In the genomic region with DNA sequence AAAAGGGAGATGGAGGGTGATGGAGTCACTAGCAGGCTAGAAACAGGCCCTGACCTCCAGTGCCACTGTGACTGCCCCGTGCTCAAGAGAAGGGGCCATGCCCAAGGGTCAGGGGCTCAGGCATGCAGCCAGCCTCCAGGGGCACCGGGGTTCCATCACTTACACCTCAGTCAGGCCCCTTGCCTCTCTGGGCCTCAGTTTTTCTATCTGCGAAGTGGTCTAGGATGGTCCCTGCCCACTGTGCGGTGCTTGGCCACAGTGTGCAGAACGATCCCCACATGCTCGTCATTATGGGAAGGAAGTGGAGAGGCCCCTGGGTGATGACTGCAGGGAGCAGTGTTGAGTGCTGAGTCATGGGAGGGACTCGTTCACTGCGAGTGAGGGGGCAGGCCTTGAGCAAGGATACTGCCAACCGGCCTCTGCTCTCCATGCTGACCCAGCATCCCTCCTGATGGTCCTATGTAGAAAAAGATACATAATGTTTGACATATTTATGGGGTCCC, we compare ENCODE assay signal across 9 cellular contexts. TPM values are rescaled to one million over a fixed set of nuclear protein-coding genes. Genes with fewer than 3 reads are reported as not detected.
DNase-seq lines count a peak whose midpoint lies in the region; ATAC-seq and TF ChIP-seq lines count a peak whose summit lies in the region.
"Had no signal": no experiment of that assay in that cellular context is flagged by ENCODE, and none has a peak within 500 bp of the region (broad histone marks: within the 10 kb centered on the region; RNA-seq: fewer than 3 reads in every experiment).

No MANE protein-coding gene starts in this region.

- no peak for ATAC-seq in HG02678 (IDR thresholded peaks at IDR 0.05; ENCODE audit: unreplicated experiment)
- ATAC-seq in HG02840 (IDR thresholded peaks at IDR 0.05; ENCODE audit: low FRiP score, unreplicated experiment), result no peak

- H3K36me3 Mint-ChIP-seq in glutamatergic neuron (ENCODE audit: unreplicated experiment), result no peaks in the 10 kb centered on the region

- TF ChIP-seq CTCF in fibroblast of lung (conservative IDR thresholded peaks at IDR 0.05 in 1 of 2, IDR thresholded peaks at IDR 0.05 in 1 of 2; ENCODE audit: low read depth in 1 of 2, low read length in 2 of 2) (peak; percentile 13 to 18), glutamatergic neuron (IDR thresholded peaks at IDR 0.05; ENCODE audit: partially characterized antibody, unreplicated experiment) (no peak)

- no peak overlapping the region for H3K4me3 ChIP-seq in fibroblast of lung (replicated peaks in 1 of 4; ENCODE audit: control extremely low read depth in 1 of 4, insufficient read depth in 1 of 4, low read depth in 3 of 4, low read length in 4 of 4)

- H3K4me1 Mint-ChIP-seq in glutamatergic neuron (ENCODE audit: low read depth, unreplicated experiment), result peaks cover 2% of the 10 kb centered on the region

- H3K4me3 Mint-ChIP-seq in glutamatergic neuron (ENCODE audit: unreplicated experiment), result no peak overlapping the region
- H3K4me3 Mint-ChIP-seq: B cell had no signal

- no peaks in the 10 kb centered on the region for H3K9me3 ChIP-seq in fibroblast of lung (ENCODE audit: control insufficient read depth, insufficient read depth, low read depth, low read length)

- no peaks in the 10 kb centered on the region for H3K27me3 ChIP-seq in fibroblast of lung (ENCODE audit: control insufficient read depth, insufficient read depth, low read length)

- no peak overlapping the region for H3K9ac ChIP-seq in fibroblast of lung (ENCODE audit: insufficient read depth, low read length)

- H3K27ac Mint-ChIP-seq in glutamatergic neuron (ENCODE audit: unreplicated experiment), result no peak overlapping the region
- H3K27ac Mint-ChIP-seq: B cell had no signal

- peaks cover 13% of the 10 kb centered on the region for H3K4me1 ChIP-seq in fibroblast of lung (ENCODE audit: control insufficient read depth, extremely low read depth, insufficient read depth, low read length)

- peak; percentile 12 for DNase-seq in SHP77 (lab: John Stamatoyannopoulos, UW)
- DNase-seq in SHP77 treated with DMSO at 0.1 percent for 48 hours (lab: John Stamatoyannopoulos, UW), result no peak
- DNase-seq in T1000 (lab: John Stamatoyannopoulos, UW), result peak; percentile 65
- peak; percentile 93 to 96 for DNase-seq in fibroblast of lung (ENCODE audit: low read depth in 2 of 2)
- peak; percentile 31 for DNase-seq in pons (ENCODE audit: low spot score)
- DNase-seq in glutamatergic neuron, result no peak

- peak overlapping the region; percentile 80 for H3K27ac ChIP-seq in fibroblast of lung (ENCODE audit: insufficient read depth, low read length)

- no peak overlapping the region for H3K4me2 ChIP-seq in fibroblast of lung (ENCODE audit: extremely low read depth, insufficient read depth, low read length)

- peaks cover 37% of the 10 kb centered on the region for H3K36me3 ChIP-seq in fibroblast of lung (ENCODE audit: control insufficient read depth, insufficient read depth, low read length)

- H2AFZ ChIP-seq in fibroblast of lung (ENCODE audit: low read length), result no peak overlapping the region

- peaks cover 4% of the 10 kb centered on the region for H3K27me3 Mint-ChIP-seq in glutamatergic neuron (ENCODE audit: unreplicated experiment)
- H3K27me3 Mint-ChIP-seq: B cell had no signal

- peaks cover 9% of the 10 kb centered on the region for H3K9me3 Mint-ChIP-seq in glutamatergic neuron (ENCODE audit: unreplicated experiment)

- peaks cover 32% of the 10 kb centered on the region for H3K79me2 ChIP-seq in fibroblast of lung (ENCODE audit: control insufficient read depth, insufficient read depth, low read length)

- no peaks in the 10 kb centered on the region for H4K20me1 ChIP-seq in fibroblast of lung (ENCODE audit: control insufficient read depth, extremely low read depth, insufficient read depth, low read length)

RNA-seq across cellular contexts. Expression of gene TMED1, which starts 23.1 kb away (rescaled TPM):
- total RNA-seq in fibroblast of lung (37.5 and 40.1 TPM in 2 replicates), glutamatergic neuron (ENCODE audit: unreplicated experiment) (10.4 TPM)
- polyA plus RNA-seq in fibroblast of lung, result 42.1 and 42.3 TPM in 2 replicates
- 31.1 and 38.6 TPM in 2 replicates for polyA plus RNA-seq in fibroblast of lung (2012)
- polyA minus RNA-seq in fibroblast of lung (ENCODE audit: low replicate concordance), result 17.8 and 21.5 TPM in 2 replicates

RNA-seq across cellular contexts. Expression of gene C19orf38, which starts 35.3 kb away (rescaled TPM):
- 1.0 and 1.3 TPM in 2 replicates for total RNA-seq in fibroblast of lung
- 0.08 TPM in 1 of 2 replicates, not detected in the other for polyA plus RNA-seq in fibroblast of lung
- polyA plus RNA-seq in fibroblast of lung (2012), result 0.09 and 0.10 TPM in 2 replicates
- not detected in 2 replicates for polyA minus RNA-seq in fibroblast of lung (ENCODE audit: low replicate concordance)
- total RNA-seq in glutamatergic neuron (ENCODE audit: unreplicated experiment), result 0.44 TPM

RNA-seq across cellular contexts. Expression of gene CARM1, which starts 58.4 kb away (rescaled TPM):
- 17.2 and 24.8 TPM in 2 replicates for total RNA-seq in fibroblast of lung
- 41.9 and 60.0 TPM in 2 replicates for polyA plus RNA-seq in fibroblast of lung
- polyA plus RNA-seq in fibroblast of lung (2012), result 58.7 and 79.7 TPM in 2 replicates
- polyA minus RNA-seq in fibroblast of lung (ENCODE audit: low replicate concordance), result 140 and 163 TPM in 2 replicates
- total RNA-seq in glutamatergic neuron (ENCODE audit: unreplicated experiment), result 133 TPM

Comparison
In these comparisons a context has a peak if more than half of its experiments do, and no peak if none do; other contexts are left out.
1. DNase-seq: peak in SHP77 (2 of 2), T1000 (single experiment), fibroblast of lung (2 of 2) and pons (single experiment); none in SHP77 treated with DMSO at 0.1 percent for 48 hours (single experiment) and glutamatergic neuron (single experiment).